Comparison of ENCODE assay signal across 1 cellular context in the genomic region with DNA sequence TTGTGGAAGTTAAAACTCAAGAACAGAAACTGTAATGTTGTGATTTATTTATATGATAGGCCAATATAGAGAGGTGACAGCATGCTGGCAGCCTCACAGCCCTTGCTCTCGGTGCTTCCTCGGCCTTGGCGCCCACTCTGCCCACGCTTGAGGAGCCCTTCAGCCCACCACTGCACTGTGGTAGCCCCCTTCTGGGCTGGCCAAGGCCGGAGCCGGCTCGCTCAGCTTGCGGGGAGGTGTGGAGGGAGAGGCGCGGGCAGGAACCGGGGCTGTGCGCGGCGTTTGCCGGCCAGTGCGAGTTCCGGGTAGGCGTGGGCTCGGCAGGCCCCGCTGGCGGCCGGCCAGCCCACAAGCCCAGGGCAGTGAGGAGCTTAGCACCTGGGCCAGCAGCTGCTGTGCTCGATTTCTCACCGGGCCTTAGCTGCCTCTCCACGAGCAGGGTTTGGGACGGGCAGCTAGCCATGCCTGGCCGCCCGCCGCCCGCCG.
TF ChIP-seq lines count a peak whose summit lies in the region.

No MANE protein-coding gene starts in this region.

TF ChIP-seq in HepG2, 621 proteins besides CTCF, POLR2A, EP300 and RAD21 (continued from another document and continues in another):
- TF ChIP-seq RNF219 (CRISPR knock-in tag; IDR thresholded peaks at IDR 0.05) = no peak
- no peak for TF ChIP-seq ZNF121 (CRISPR knock-in tag; IDR thresholded peaks at IDR 0.05)
- TF ChIP-seq, protein P1, sequence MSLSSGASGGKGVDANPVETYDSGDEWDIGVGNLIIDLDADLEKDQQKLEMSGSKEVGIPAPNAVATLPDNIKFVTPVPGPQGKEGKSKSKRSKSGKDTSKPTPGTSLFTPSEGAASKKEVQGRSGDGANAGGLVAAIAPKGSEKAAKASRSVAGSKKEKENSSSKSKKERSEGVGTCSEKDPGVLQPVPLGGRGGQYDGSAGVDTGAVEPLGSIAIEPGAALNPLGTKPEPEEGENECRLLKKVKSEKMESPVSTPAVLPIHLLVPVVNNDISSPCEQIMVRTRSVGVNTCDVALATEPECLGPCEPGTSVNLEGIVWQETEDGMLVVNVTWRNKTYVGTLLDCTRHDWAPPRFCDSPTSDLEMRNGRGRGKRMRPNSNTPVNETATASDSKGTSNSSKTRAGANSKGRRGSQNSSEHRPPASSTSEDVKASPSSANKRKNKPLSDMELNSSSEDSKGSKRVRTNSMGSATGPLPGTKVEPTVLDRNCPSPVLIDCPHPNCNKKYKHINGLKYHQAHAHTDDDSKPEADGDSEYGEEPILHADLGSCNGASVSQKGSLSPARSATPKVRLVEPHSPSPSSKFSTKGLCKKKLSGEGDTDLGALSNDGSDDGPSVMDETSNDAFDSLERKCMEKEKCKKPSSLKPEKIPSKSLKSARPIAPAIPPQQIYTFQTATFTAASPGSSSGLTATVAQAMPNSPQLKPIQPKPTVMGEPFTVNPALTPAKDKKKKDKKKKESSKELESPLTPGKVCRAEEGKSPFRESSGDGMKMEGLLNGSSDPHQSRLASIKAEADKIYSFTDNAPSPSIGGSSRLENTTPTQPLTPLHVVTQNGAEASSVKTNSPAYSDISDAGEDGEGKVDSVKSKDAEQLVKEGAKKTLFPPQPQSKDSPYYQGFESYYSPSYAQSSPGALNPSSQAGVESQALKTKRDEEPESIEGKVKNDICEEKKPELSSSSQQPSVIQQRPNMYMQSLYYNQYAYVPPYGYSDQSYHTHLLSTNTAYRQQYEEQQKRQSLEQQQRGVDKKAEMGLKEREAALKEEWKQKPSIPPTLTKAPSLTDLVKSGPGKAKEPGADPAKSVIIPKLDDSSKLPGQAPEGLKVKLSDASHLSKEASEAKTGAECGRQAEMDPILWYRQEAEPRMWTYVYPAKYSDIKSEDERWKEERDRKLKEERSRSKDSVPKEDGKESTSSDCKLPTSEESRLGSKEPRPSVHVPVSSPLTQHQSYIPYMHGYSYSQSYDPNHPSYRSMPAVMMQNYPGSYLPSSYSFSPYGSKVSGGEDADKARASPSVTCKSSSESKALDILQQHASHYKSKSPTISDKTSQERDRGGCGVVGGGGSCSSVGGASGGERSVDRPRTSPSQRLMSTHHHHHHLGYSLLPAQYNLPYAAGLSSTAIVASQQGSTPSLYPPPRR (CRISPR knock-in tag; IDR thresholded peaks at IDR 0.05; ENCODE audit: borderline replicate concordance) = no peak
- no peak for TF ChIP-seq ZNF430 (CRISPR knock-in tag; IDR thresholded peaks at IDR 0.05)
- no peak for TF ChIP-seq GATA4 (IDR thresholded peaks at IDR 0.05; ENCODE audit: borderline replicate concordance, low read depth)
- TF ChIP-seq HOXA3 (CRISPR knock-in tag; IDR thresholded peaks at IDR 0.05) = peak; percentile 45; the same call in 1 of the 2 replicates
- no peak for TF ChIP-seq SMARCC2 (IDR thresholded peaks at IDR 0.05)
- no peak for TF ChIP-seq SUZ12 (IDR thresholded peaks at IDR 0.05; ENCODE audit: low read depth, low read length)
- TF ChIP-seq, protein P2, sequence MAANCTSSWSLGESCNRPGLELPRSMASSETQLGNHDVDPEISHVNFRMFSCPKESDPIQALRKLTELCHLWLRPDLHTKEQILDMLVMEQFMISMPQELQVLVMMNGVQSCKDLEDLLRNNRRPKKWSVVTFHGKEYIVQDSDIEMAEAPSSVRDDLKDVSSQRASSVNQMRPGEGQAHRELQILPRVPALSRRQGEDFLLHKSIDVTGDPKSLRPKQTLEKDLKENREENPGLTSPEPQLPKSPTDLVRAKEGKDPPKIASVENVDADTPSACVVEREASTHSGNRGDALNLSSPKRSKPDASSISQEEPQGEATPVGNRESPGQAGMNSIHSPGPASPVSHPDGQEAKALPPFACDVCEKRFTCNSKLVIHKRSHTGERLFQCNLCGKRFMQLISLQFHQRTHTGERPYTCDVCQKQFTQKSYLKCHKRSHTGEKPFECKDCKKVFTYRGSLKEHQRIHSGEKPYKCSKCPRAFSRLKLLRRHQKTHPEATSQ (CRISPR knock-in tag; IDR thresholded peaks at IDR 0.05; ENCODE audit: borderline replicate concordance) = no peak
- no peak for TF ChIP-seq TMF1 (CRISPR knock-in tag; IDR thresholded peaks at IDR 0.05; ENCODE audit: low read depth)
- no peak for TF ChIP-seq NCOA2 (CRISPR knock-in tag; IDR thresholded peaks at IDR 0.05)
- TF ChIP-seq NKX3-1 (CRISPR knock-in tag; IDR thresholded peaks at IDR 0.05) = 0 out of 2 replicates have a peak, but pooled peaks have one; percentile 38
- no peak for TF ChIP-seq ZNF570 (CRISPR knock-in tag; IDR thresholded peaks at IDR 0.05; ENCODE audit: borderline replicate concordance)
- no peak for TF ChIP-seq TCF7L2 (IDR thresholded peaks at IDR 0.05; ENCODE audit: low read depth, low read length)
- no peak for TF ChIP-seq MTF1 (CRISPR knock-in tag; IDR thresholded peaks at IDR 0.05)
- no peak; the same call in 1 of the 2 replicates for TF ChIP-seq TAF1 (CRISPR knock-in tag; IDR thresholded peaks at IDR 0.05)
- TF ChIP-seq ZNF747 (CRISPR knock-in tag; IDR thresholded peaks at IDR 0.05; ENCODE audit: borderline replicate concordance) = no peak
- TF ChIP-seq RAD51 (IDR thresholded peaks at IDR 0.05; ENCODE audit: borderline replicate concordance) = no peak
- TF ChIP-seq E2F5 (CRISPR knock-in tag; conservative IDR thresholded peaks at IDR 0.05) = no peak
- no peak for TF ChIP-seq ZNF44 (CRISPR knock-in tag; IDR thresholded peaks at IDR 0.05)
- TF ChIP-seq KAT2B (IDR thresholded peaks at IDR 0.05; ENCODE audit: borderline replicate concordance, low read depth, low read length) = no peak
- no peak for TF ChIP-seq KLF11 (CRISPR knock-in tag; IDR thresholded peaks at IDR 0.05)
- TF ChIP-seq HCFC1 (IDR thresholded peaks at IDR 0.05; ENCODE audit: low read depth, low read length) = no peak
- TF ChIP-seq TGIF2 (CRISPR knock-in tag; IDR thresholded peaks at IDR 0.05) = no peak
- TF ChIP-seq ZNF816 (CRISPR knock-in tag; IDR thresholded peaks at IDR 0.05; ENCODE audit: borderline replicate concordance) = no peak
- TF ChIP-seq, protein P3, sequence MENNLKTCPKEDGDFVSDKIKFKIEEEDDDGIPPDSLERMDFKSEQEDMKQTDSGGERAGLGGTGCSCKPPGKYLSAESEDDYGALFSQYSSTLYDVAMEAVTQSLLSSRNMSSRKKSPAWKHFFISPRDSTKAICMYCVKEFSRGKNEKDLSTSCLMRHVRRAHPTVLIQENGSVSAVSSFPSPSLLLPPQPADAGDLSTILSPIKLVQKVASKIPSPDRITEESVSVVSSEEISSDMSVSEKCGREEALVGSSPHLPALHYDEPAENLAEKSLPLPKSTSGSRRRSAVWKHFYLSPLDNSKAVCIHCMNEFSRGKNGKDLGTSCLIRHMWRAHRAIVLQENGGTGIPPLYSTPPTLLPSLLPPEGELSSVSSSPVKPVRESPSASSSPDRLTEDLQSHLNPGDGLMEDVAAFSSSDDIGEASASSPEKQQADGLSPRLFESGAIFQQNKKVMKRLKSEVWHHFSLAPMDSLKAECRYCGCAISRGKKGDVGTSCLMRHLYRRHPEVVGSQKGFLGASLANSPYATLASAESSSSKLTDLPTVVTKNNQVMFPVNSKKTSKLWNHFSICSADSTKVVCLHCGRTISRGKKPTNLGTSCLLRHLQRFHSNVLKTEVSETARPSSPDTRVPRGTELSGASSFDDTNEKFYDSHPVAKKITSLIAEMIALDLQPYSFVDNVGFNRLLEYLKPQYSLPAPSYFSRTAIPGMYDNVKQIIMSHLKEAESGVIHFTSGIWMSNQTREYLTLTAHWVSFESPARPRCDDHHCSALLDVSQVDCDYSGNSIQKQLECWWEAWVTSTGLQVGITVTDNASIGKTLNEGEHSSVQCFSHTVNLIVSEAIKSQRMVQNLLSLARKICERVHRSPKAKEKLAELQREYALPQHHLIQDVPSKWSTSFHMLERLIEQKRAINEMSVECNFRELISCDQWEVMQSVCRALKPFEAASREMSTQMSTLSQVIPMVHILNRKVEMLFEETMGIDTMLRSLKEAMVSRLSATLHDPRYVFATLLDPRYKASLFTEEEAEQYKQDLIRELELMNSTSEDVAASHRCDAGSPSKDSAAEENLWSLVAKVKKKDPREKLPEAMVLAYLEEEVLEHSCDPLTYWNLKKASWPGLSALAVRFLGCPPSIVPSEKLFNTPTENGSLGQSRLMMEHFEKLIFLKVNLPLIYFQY (CRISPR knock-in tag; IDR thresholded peaks at IDR 0.05; ENCODE audit: borderline replicate concordance) = no peak
- TF ChIP-seq ELF3 (CRISPR knock-in tag; IDR thresholded peaks at IDR 0.05) = peak; percentile 74
- TF ChIP-seq JUNB (CRISPR knock-in tag; IDR thresholded peaks at IDR 0.05; ENCODE audit: borderline replicate concordance) = no peak
- TF ChIP-seq, protein P4, sequence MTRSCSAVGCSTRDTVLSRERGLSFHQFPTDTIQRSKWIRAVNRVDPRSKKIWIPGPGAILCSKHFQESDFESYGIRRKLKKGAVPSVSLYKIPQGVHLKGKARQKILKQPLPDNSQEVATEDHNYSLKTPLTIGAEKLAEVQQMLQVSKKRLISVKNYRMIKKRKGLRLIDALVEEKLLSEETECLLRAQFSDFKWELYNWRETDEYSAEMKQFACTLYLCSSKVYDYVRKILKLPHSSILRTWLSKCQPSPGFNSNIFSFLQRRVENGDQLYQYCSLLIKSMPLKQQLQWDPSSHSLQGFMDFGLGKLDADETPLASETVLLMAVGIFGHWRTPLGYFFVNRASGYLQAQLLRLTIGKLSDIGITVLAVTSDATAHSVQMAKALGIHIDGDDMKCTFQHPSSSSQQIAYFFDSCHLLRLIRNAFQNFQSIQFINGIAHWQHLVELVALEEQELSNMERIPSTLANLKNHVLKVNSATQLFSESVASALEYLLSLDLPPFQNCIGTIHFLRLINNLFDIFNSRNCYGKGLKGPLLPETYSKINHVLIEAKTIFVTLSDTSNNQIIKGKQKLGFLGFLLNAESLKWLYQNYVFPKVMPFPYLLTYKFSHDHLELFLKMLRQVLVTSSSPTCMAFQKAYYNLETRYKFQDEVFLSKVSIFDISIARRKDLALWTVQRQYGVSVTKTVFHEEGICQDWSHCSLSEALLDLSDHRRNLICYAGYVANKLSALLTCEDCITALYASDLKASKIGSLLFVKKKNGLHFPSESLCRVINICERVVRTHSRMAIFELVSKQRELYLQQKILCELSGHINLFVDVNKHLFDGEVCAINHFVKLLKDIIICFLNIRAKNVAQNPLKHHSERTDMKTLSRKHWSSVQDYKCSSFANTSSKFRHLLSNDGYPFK (CRISPR knock-in tag; IDR thresholded peaks at IDR 0.05; ENCODE audit: borderline replicate concordance) = no peak
- no peak for TF ChIP-seq ZNF562 (CRISPR knock-in tag; IDR thresholded peaks at IDR 0.05; ENCODE audit: borderline replicate concordance)
- peak; percentile 41; the same call in 1 of the 2 replicates for TF ChIP-seq ZNF746 (CRISPR knock-in tag; IDR thresholded peaks at IDR 0.05)
- TF ChIP-seq FOXJ3 (CRISPR knock-in tag; IDR thresholded peaks at IDR 0.05; ENCODE audit: borderline replicate concordance) = no peak
- no peak for TF ChIP-seq RFX3 (CRISPR knock-in tag; IDR thresholded peaks at IDR 0.05)
- no peak for TF ChIP-seq ZSCAN12 (CRISPR knock-in tag; IDR thresholded peaks at IDR 0.05)
- no peak for TF ChIP-seq NFRKB (IDR thresholded peaks at IDR 0.05)
- no peak for TF ChIP-seq ZNF282 (IDR thresholded peaks at IDR 0.05; ENCODE audit: partially characterized antibody)
- TF ChIP-seq SAP130 (CRISPR knock-in tag; IDR thresholded peaks at IDR 0.05; ENCODE audit: low read depth) = peak; percentile 47
- 0 out of 2 replicates have a peak, but pooled peaks have one; percentile 23 for TF ChIP-seq SALL2 (CRISPR knock-in tag; IDR thresholded peaks at IDR 0.05)
- TF ChIP-seq, protein P5, sequence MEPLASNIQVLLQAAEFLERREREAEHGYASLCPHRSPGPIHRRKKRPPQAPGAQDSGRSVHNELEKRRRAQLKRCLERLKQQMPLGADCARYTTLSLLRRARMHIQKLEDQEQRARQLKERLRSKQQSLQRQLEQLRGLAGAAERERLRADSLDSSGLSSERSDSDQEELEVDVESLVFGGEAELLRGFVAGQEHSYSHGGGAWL (CRISPR knock-in tag; IDR thresholded peaks at IDR 0.05) = peak; percentile 31; the same call in 1 of the 2 replicates
- TF ChIP-seq ZFP62 (CRISPR knock-in tag; IDR thresholded peaks at IDR 0.05) = no peak
- TF ChIP-seq NFE2 (CRISPR knock-in tag; IDR thresholded peaks at IDR 0.05) = no peak
- TF ChIP-seq ZIK1 (CRISPR knock-in tag; IDR thresholded peaks at IDR 0.05; ENCODE audit: borderline replicate concordance, low read depth) = no peak
- TF ChIP-seq FOXA3 (CRISPR knock-in tag; IDR thresholded peaks at IDR 0.05) = no peak
- no peak for TF ChIP-seq MATR3 (CRISPR knock-in tag; IDR thresholded peaks at IDR 0.05)
- no peak for TF ChIP-seq NCOR1 (IDR thresholded peaks at IDR 0.05; ENCODE audit: borderline replicate concordance, low read length)
- 0 out of 2 replicates have a peak, but pooled peaks have one; percentile 33 for TF ChIP-seq GABPA (IDR thresholded peaks at IDR 0.05; ENCODE audit: low read depth, low read length)
- TF ChIP-seq GABPA (CRISPR knock-in tag; IDR thresholded peaks at IDR 0.05; ENCODE audit: low read depth) = no peak
- TF ChIP-seq KLF6 (CRISPR knock-in tag; IDR thresholded peaks at IDR 0.05) = no peak
- no peak for TF ChIP-seq ZFP41 (CRISPR knock-in tag; IDR thresholded peaks at IDR 0.05; ENCODE audit: borderline replicate concordance)
- no peak for TF ChIP-seq NFATC3 (CRISPR knock-in tag; IDR thresholded peaks at IDR 0.05)
- TF ChIP-seq PITX1 (CRISPR knock-in tag; IDR thresholded peaks at IDR 0.05) = no peak
- no peak for TF ChIP-seq ZNF761 (CRISPR knock-in tag; conservative IDR thresholded peaks at IDR 0.05)
- TF ChIP-seq GPN1 (CRISPR knock-in tag; IDR thresholded peaks at IDR 0.05; ENCODE audit: borderline replicate concordance) = no peak
